In the genomic region with DNA sequence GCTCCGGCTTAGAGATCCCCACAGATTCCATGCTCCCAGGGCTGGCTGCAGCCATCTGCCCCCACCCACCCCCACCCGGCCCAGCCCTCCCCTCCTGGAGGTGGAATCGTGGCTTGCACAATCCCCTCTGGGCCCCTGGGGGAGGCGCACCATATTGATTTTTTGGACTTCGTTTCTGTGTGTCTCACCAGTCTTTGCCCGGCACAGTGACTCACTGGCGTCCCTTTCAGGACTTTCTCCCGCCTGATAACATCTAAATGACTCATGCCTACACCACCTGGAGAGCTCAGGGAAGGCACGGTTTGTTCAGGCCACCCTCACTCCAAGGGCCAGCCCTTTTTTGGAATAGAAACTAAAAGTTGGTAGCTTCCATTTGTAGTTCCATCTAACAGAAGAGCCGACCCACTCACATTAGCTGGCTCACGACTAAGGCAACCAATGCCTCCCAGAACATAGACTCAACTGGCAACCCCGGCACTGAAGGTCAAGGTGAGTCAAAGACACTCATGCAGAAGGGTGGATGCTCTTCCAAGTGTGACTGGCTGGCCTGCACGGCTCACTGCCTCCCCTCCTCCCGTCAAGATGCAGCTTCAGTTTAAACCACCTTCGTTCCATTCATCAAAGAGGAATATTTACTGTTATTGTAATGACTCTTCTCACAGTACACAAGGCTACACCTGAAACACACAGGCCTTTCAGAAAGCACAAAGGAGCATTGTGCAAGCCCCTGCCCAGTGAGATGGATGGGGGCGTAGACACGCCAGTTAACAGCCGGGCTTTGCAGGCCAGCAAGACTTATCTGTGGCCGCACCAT, we compare ENCODE assay signal across 1 cellular context.
TF ChIP-seq lines count a peak whose summit lies in the region.

No MANE protein-coding gene starts in this region.

TF ChIP-seq in K562, 482 proteins besides CTCF, POLR2A, EP300 and RAD21 (continued from another document and continues in another):
- TF ChIP-seq, protein P1, sequence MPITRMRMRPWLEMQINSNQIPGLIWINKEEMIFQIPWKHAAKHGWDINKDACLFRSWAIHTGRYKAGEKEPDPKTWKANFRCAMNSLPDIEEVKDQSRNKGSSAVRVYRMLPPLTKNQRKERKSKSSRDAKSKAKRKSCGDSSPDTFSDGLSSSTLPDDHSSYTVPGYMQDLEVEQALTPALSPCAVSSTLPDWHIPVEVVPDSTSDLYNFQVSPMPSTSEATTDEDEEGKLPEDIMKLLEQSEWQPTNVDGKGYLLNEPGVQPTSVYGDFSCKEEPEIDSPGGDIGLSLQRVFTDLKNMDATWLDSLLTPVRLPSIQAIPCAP (CRISPR knock-in tag; IDR thresholded peaks at IDR 0.05; ENCODE audit: borderline replicate concordance), result no peak
- TF ChIP-seq FOS (IDR thresholded peaks at IDR 0.05; ENCODE audit: extremely low read depth, insufficient read length) (peak; percentile 86), BMI1 (IDR thresholded peaks at IDR 0.05; ENCODE audit: low read length) (no peak), BDP1 (IDR thresholded peaks at IDR 0.05; ENCODE audit: insufficient read depth, insufficient read length) (no peak), ZNF785 (CRISPR knock-in tag; IDR thresholded peaks at IDR 0.05) (no peak), SIRT6 (IDR thresholded peaks at IDR 0.05; ENCODE audit: low read depth, low read length) (no peak), ZBED1 (IDR thresholded peaks at IDR 0.05) (no peak), MCM7 (IDR thresholded peaks at IDR 0.05) (no peak), CCNT2 (IDR thresholded peaks at IDR 0.05; ENCODE audit: borderline replicate concordance, extremely low read depth, insufficient read length, low read depth, low read length) (no peak), RCOR1 (IDR thresholded peaks at IDR 0.05; ENCODE audit: borderline replicate concordance in 1 of 2, low read depth in 2 of 2, low read length in 2 of 2) (peak in 1 of 2 experiments; percentile 33; a peak in 1 of 4 replicates), SOX6 (IDR thresholded peaks at IDR 0.05) (peak; percentile 62), ZNF699 (CRISPR knock-in tag; IDR thresholded peaks at IDR 0.05; ENCODE audit: insufficient replicate concordance) (no peak), NR2C2 (CRISPR knock-in tag; IDR thresholded peaks at IDR 0.05) (no peak), NR2C2 (tag; IDR thresholded peaks at IDR 0.05) (no peak), NRF1 (conservative IDR thresholded peaks at IDR 0.05 in 1 of 2, IDR thresholded peaks at IDR 0.05 in 1 of 2) (peak; percentile 9 to 26; a peak in 1 of 4 replicates), TEAD1 (CRISPR knock-in tag; IDR thresholded peaks at IDR 0.05) (no peak), PYGO2 (tag; IDR thresholded peaks at IDR 0.05) (no peak), LEF1 (IDR thresholded peaks at IDR 0.05) (no peak; the same call in 1 of the 2 replicates), STAT5B (CRISPR knock-in tag; IDR thresholded peaks at IDR 0.05) (no peak), MYBL2 (IDR thresholded peaks at IDR 0.05; ENCODE audit: low read depth) (no peak), MYBL2 (CRISPR knock-in tag; IDR thresholded peaks at IDR 0.05; ENCODE audit: borderline replicate concordance) (no peak), NCOA6 (IDR thresholded peaks at IDR 0.05) (no peak), ATF7 (IDR thresholded peaks at IDR 0.05) (peak; percentile 90), TAF7 (tag; IDR thresholded peaks at IDR 0.05) (no peak), ZFPM2 (CRISPR knock-in tag; IDR thresholded peaks at IDR 0.05) (no peak), TSC22D4 (tag; IDR thresholded peaks at IDR 0.05) (no peak), ZFP36 (IDR thresholded peaks at IDR 0.05; ENCODE audit: low read depth, low read length, partially characterized antibody) (no peak), PPARD (CRISPR knock-in tag; IDR thresholded peaks at IDR 0.05) (no peak), HNRNPLL (IDR thresholded peaks at IDR 0.05; ENCODE audit: low read depth, low read length, poor library complexity, severe bottlenecking) (no peak), GATA2 (CRISPR knock-in tag; IDR thresholded peaks at IDR 0.05) (peak; percentile 49; the same call in 1 of the 2 replicates)
- TF ChIP-seq, protein P2, sequence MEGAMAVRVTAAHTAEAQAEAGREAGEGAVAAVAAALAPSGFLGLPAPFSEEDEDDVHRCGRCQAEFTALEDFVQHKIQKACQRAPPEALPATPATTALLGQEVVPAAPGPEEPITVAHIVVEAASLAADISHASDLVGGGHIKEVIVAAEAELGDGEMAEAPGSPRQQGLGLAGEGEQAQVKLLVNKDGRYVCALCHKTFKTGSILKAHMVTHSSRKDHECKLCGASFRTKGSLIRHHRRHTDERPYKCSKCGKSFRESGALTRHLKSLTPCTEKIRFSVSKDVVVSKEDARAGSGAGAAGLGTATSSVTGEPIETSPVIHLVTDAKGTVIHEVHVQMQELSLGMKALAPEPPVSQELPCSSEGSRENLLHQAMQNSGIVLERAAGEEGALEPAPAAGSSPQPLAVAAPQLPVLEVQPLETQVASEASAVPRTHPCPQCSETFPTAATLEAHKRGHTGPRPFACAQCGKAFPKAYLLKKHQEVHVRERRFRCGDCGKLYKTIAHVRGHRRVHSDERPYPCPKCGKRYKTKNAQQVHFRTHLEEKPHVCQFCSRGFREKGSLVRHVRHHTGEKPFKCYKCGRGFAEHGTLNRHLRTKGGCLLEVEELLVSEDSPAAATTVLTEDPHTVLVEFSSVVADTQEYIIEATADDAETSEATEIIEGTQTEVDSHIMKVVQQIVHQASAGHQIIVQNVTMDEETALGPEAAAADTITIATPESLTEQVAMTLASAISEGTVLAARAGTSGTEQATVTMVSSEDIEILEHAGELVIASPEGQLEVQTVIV (CRISPR knock-in tag; IDR thresholded peaks at IDR 0.05; ENCODE audit: borderline replicate concordance), result no peak
- TF ChIP-seq, protein P3, sequence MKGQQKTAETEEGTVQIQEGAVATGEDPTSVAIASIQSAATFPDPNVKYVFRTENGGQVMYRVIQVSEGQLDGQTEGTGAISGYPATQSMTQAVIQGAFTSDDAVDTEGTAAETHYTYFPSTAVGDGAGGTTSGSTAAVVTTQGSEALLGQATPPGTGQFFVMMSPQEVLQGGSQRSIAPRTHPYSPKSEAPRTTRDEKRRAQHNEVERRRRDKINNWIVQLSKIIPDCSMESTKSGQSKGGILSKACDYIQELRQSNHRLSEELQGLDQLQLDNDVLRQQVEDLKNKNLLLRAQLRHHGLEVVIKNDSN (CRISPR knock-in tag; IDR thresholded peaks at IDR 0.05), result no peak
- TF ChIP-seq, protein P4, sequence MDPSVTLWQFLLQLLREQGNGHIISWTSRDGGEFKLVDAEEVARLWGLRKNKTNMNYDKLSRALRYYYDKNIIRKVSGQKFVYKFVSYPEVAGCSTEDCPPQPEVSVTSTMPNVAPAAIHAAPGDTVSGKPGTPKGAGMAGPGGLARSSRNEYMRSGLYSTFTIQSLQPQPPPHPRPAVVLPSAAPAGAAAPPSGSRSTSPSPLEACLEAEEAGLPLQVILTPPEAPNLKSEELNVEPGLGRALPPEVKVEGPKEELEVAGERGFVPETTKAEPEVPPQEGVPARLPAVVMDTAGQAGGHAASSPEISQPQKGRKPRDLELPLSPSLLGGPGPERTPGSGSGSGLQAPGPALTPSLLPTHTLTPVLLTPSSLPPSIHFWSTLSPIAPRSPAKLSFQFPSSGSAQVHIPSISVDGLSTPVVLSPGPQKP (CRISPR knock-in tag; IDR thresholded peaks at IDR 0.05), result no peak
- TF ChIP-seq, protein P5, sequence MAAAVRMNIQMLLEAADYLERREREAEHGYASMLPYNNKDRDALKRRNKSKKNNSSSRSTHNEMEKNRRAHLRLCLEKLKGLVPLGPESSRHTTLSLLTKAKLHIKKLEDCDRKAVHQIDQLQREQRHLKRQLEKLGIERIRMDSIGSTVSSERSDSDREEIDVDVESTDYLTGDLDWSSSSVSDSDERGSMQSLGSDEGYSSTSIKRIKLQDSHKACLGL (CRISPR knock-in tag; IDR thresholded peaks at IDR 0.05; ENCODE audit: borderline replicate concordance, poor library complexity, severe bottlenecking), result no peak
- TF ChIP-seq, protein P6, sequence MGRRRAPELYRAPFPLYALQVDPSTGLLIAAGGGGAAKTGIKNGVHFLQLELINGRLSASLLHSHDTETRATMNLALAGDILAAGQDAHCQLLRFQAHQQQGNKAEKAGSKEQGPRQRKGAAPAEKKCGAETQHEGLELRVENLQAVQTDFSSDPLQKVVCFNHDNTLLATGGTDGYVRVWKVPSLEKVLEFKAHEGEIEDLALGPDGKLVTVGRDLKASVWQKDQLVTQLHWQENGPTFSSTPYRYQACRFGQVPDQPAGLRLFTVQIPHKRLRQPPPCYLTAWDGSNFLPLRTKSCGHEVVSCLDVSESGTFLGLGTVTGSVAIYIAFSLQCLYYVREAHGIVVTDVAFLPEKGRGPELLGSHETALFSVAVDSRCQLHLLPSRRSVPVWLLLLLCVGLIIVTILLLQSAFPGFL (CRISPR knock-in tag; IDR thresholded peaks at IDR 0.05), result no peak
- TF ChIP-seq, protein P7, sequence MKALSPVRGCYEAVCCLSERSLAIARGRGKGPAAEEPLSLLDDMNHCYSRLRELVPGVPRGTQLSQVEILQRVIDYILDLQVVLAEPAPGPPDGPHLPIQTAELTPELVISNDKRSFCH (CRISPR knock-in tag; IDR thresholded peaks at IDR 0.05), result no peak
- TF ChIP-seq, protein P7 (tag; IDR thresholded peaks at IDR 0.05), result no peak
- TF ChIP-seq, protein P8, sequence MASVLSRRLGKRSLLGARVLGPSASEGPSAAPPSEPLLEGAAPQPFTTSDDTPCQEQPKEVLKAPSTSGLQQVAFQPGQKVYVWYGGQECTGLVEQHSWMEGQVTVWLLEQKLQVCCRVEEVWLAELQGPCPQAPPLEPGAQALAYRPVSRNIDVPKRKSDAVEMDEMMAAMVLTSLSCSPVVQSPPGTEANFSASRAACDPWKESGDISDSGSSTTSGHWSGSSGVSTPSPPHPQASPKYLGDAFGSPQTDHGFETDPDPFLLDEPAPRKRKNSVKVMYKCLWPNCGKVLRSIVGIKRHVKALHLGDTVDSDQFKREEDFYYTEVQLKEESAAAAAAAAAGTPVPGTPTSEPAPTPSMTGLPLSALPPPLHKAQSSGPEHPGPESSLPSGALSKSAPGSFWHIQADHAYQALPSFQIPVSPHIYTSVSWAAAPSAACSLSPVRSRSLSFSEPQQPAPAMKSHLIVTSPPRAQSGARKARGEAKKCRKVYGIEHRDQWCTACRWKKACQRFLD (CRISPR knock-in tag; IDR thresholded peaks at IDR 0.05), result 0 out of 2 replicates have a peak, but pooled peaks have one; percentile 33
- TF ChIP-seq, protein P9, sequence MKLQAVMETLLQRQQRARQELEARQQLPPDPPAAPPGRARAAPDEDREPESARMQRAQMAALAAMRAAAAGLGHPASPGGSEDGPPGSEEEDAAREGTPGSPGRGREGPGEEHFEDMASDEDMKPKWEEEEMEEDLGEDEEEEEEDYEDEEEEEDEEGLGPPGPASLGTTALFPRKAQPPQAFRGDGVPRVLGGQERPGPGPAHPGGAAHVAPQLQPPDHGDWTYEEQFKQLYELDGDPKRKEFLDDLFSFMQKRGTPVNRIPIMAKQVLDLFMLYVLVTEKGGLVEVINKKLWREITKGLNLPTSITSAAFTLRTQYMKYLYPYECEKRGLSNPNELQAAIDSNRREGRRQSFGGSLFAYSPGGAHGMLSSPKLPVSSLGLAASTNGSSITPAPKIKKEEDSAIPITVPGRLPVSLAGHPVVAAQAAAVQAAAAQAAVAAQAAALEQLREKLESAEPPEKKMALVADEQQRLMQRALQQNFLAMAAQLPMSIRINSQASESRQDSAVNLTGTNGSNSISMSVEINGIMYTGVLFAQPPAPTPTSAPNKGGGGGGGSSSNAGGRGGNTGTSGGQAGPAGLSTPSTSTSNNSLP (IDR thresholded peaks at IDR 0.05; ENCODE audit: borderline replicate concordance, low read depth, low read length), result no peak
